ENCODE assay signal across 12 cellular contexts in genomic region chr12:51906452-51907082, GRCh38. TPM values are rescaled to one million over a fixed set of nuclear protein-coding genes. Genes with fewer than 3 reads are reported as not detected.
DNase-seq lines count a peak whose midpoint lies in the region; ATAC-seq, FAIRE-seq and TF ChIP-seq lines count a peak whose summit lies in the region.
"Had no signal": no experiment of that assay in that cellular context is flagged by ENCODE, and none has a peak within 500 bp of the region (broad histone marks: within the 10 kb centered on the region; RNA-seq: fewer than 3 reads in every experiment).

No MANE protein-coding gene starts in this region.

- TF ChIP-seq CTCF in HFF-Myc (IDR thresholded peaks at IDR 0.05; ENCODE audit: low read depth, low read length, missing control alignments) (no peak), H1 (IDR thresholded peaks at IDR 0.05; ENCODE audit: control extremely low read depth in 1 of 3, insufficient read depth in 1 of 3, low read depth in 1 of 3, low read length in 3 of 3) (no peak), left lung (IDR thresholded peaks at IDR 0.05) (no peak)

- H3K4me3 ChIP-seq in HFF-Myc (replicated peaks; ENCODE audit: low read depth, low read length) (peak overlapping the region; percentile 39; the same call in 1 of the 2 replicates), H1 (ENCODE audit: extremely low read depth in 1 of 4, insufficient read depth in 2 of 4, low read depth in 3 of 4, low read length in 4 of 4) (peak overlapping the region in 2 of 4 experiments; percentile 42 to 61; a peak in 5 of 8 replicates), left lung (peak overlapping the region; percentile 51 to 52), SJCRH30 (no peak overlapping the region)

- no peak for FAIRE-seq in H1 (lab: Jason Lieb, UNC)

- no peaks in the 10 kb centered on the region for H3K79me1 ChIP-seq in H1 (ENCODE audit: low read depth, low read length)

- no peak overlapping the region for H3K9ac ChIP-seq in H1 (replicated peaks in 1 of 4; ENCODE audit: extremely low read depth in 1 of 4, low read depth in 3 of 4, low read length in 3 of 4)

- TF ChIP-seq POLR2A in H1 (IDR thresholded peaks at IDR 0.05; ENCODE audit: control extremely low read depth in 1 of 2, low read depth in 2 of 2, low read length in 2 of 2) = no peak

- DNase-seq in HFF-Myc (ENCODE audit: extremely low read depth, low read depth) = no peak
- DNase-seq in H1 (ENCODE audit: low read depth in 1 of 2, low spot score in 2 of 2) = no peak
- DNase-seq in left lung = peak; percentile 32 to 56
- no peak for DNase-seq in stimulated activated naive B cell treated with anti-CD40 and anti-IgM and Interleukin-4, amounts not matched to agents 10 μg/mL and 1 μg/mL and 100 μg/mL, for 72 hours
- DNase-seq in SJCRH30 = no peak
- DNase-seq in iPS-NIHi7 (ENCODE audit: extremely low spot score) = no peak
- DNase-seq: activated T-cell treated with anti-CD3 and anti-CD28 coated beads, Interleukin-2, amount 50 U/mL, for 48 hours; Calu3 had no signal

- H3K27ac Mint-ChIP-seq in stimulated activated naive B cell treated with anti-CD40 and anti-IgM and Interleukin-4, amounts not matched to agents 10 μg/mL and 1 μg/mL and 100 μg/mL, for 72 hours = peak overlapping the region; percentile 27

- TF ChIP-seq EP300 in H1 (IDR thresholded peaks at IDR 0.05; ENCODE audit: borderline replicate concordance in 1 of 2, low read depth in 2 of 2, low read length in 2 of 2) = no peak

- H2BK5ac ChIP-seq in H1 (ENCODE audit: low read depth, low read length) = no peak overlapping the region

- H2BK20ac ChIP-seq in H1 (ENCODE audit: low read length) = no peak overlapping the region

- no peak overlapping the region for H2BK120ac ChIP-seq in H1 (replicated peaks; ENCODE audit: low read depth, low read length)

- peaks cover 6% of the 10 kb centered on the region for H3K23me2 ChIP-seq in H1 (ENCODE audit: low read depth, low read length)

- H2BK15ac ChIP-seq in H1 (ENCODE audit: low read length) = no peak overlapping the region

- H4K20me1 ChIP-seq in H1 (replicated peaks in 1 of 2; ENCODE audit: control insufficient read depth in 1 of 2, insufficient read depth in 2 of 2, low read length in 2 of 2) = no peaks in the 10 kb centered on the region

- POLR2A ChIA-PET in H1 (lab: Charles Lee; ENCODE audit: partially characterized antibody) = interaction anchor here (1.3 kb wide), 1 partner anchor 12 kb away, joined by 5 read pairs; no protein-coding TSS in a partner anchor

- ATAC-seq in left lung = peak; percentile 13
- ATAC-seq in stimulated activated naive B cell treated with anti-CD40 and anti-IgM and Interleukin-4, amounts not matched to agents 10 μg/mL and 1 μg/mL and 100 μg/mL, for 72 hours (replicated peaks) = no peak
- ATAC-seq in HG02938 (IDR thresholded peaks at IDR 0.05; ENCODE audit: unreplicated experiment) = no peak
- no peak for ATAC-seq in GM19324 (IDR thresholded peaks at IDR 0.05; ENCODE audit: low FRiP score, unreplicated experiment)

- H3K79me2 ChIP-seq in H1 (ENCODE audit: control insufficient read depth in 1 of 2, insufficient read depth in 2 of 2, low read length in 2 of 2) = no peaks in the 10 kb centered on the region

- intact Hi-C loops in left lung (cut with DNase I) = no loop called here

- H3K4me1 ChIP-seq in H1 (replicated peaks in 1 of 4; ENCODE audit: control insufficient read depth in 3 of 4, insufficient read depth in 4 of 4, low read length in 3 of 4) (no peaks in the 10 kb centered on the region), left lung (peaks cover 22 to 57% of the 10 kb centered on the region in 2 donors), SJCRH30 (peaks cover 33% of the 10 kb centered on the region)

- H2AK5ac ChIP-seq in H1 (ENCODE audit: low read depth, low read length) = no peak overlapping the region

- H3K9me3 ChIP-seq in H1 (ENCODE audit: insufficient read depth in 2 of 2, low read depth in 1 of 2, low read length in 1 of 2) = no peaks in the 10 kb centered on the region
- H3K9me3 ChIP-seq in left lung = no peaks in the 10 kb centered on the region
- H3K9me3 ChIP-seq in SJCRH30 (replicated peaks) = no peaks in the 10 kb centered on the region

- H3K27me3 ChIP-seq in H1 (replicated peaks in 1 of 4; ENCODE audit: control insufficient read depth in 3 of 4, extremely low read depth in 1 of 4, insufficient read depth in 3 of 4, low read length in 3 of 4) = peaks cover 4 to 27% (median 20%) of the 10 kb centered on the region in 4 experiments
- peaks cover 12 to 35% of the 10 kb centered on the region in 2 donors for H3K27me3 ChIP-seq in left lung
- H3K27me3 ChIP-seq in SJCRH30 = no peaks in the 10 kb centered on the region

- TF ChIP-seq RAD21 in H1 (IDR thresholded peaks at IDR 0.05 in 1 of 2, conservative IDR thresholded peaks at IDR 0.05 in 1 of 2; ENCODE audit: low read depth in 2 of 2, low read length in 2 of 2) = no peak

- no peaks in the 10 kb centered on the region for H3K9me3 Mint-ChIP-seq in stimulated activated naive B cell treated with anti-CD40 and anti-IgM and Interleukin-4, amounts not matched to agents 10 μg/mL and 1 μg/mL and 100 μg/mL, for 72 hours
- H3K9me3 Mint-ChIP-seq: nephron had no signal

- H3K27ac ChIP-seq in H1 (ENCODE audit: low read depth, low read length) (no peak overlapping the region), left lung (peak overlapping the region; percentile 87), SJCRH30 (no peak overlapping the region)

- CTCF ChIA-PET in H1 (lab: Charles Lee; ENCODE audit: partially characterized antibody) = interaction anchor here (0.9 to 12.7 kb wide), 6 partner anchors 11 to 63 kb away, joined by 3 to 234 read pairs (median 5); no protein-coding TSS in a partner anchor

- no peak overlapping the region for H2BK12ac ChIP-seq in H1 (ENCODE audit: low read depth, low read length)

- H3K18ac ChIP-seq in H1 (ENCODE audit: extremely low read depth, low read length) = no peak overlapping the region

- H2AFZ ChIP-seq in H1 (ENCODE audit: low read length) = no peak overlapping the region

- H3K14ac ChIP-seq in H1 (ENCODE audit: insufficient read length) = no peak overlapping the region

- H3K56ac ChIP-seq in H1 (replicated peaks; ENCODE audit: insufficient read length, low read depth, low read length) = no peak overlapping the region

- H4K8ac ChIP-seq in H1 (ENCODE audit: extremely low read depth, insufficient read depth, low read length) = no peak overlapping the region; the same call in 1 of the 2 replicates

- WGBS in H1 (ENCODE audit: extremely low coverage in 1 of 2, insufficient coverage in 1 of 2, insufficient read length in 1 of 2, insufficient replicate concordance in 2 of 2, low coverage in 1 of 2, low lambda C conversion rate in 2 of 2, missing lambda C conversion rate in 1 of 2), 2 experiments = 61% methylated on average over 18 of the region's 23 CpGs; no CpG with 5 or more reads in 1 of the 2 experiments

- H3K4me1 Mint-ChIP-seq in stimulated activated naive B cell treated with anti-CD40 and anti-IgM and Interleukin-4, amounts not matched to agents 10 μg/mL and 1 μg/mL and 100 μg/mL, for 72 hours = peaks cover 11 to 17% of the 10 kb centered on the region in 2 donors

- H3K36me3 Mint-ChIP-seq in stimulated activated naive B cell treated with anti-CD40 and anti-IgM and Interleukin-4, amounts not matched to agents 10 μg/mL and 1 μg/mL and 100 μg/mL, for 72 hours = no peaks in the 10 kb centered on the region

- peak overlapping the region in 1 of 2 donors; percentile 39 for H3K4me3 Mint-ChIP-seq in stimulated activated naive B cell treated with anti-CD40 and anti-IgM and Interleukin-4, amounts not matched to agents 10 μg/mL and 1 μg/mL and 100 μg/mL, for 72 hours

- peak overlapping the region; percentile 48 to 58 for H3K4me2 ChIP-seq in H1 (ENCODE audit: insufficient read depth in 1 of 2, low read depth in 2 of 2, low read length in 2 of 2)

- peaks cover 49 to 60% of the 10 kb centered on the region in 2 donors for H3K27me3 Mint-ChIP-seq in stimulated activated naive B cell treated with anti-CD40 and anti-IgM and Interleukin-4, amounts not matched to agents 10 μg/mL and 1 μg/mL and 100 μg/mL, for 72 hours

- no peak overlapping the region for H4K5ac ChIP-seq in H1 (ENCODE audit: insufficient read length, low read depth, low read length)

- H3K4ac ChIP-seq in H1 (replicated peaks; ENCODE audit: insufficient read length, low read depth, low read length) = no peak overlapping the region

- peak overlapping the region; percentile 46 for H4K91ac ChIP-seq in H1 (replicated peaks; ENCODE audit: insufficient read length, low read length)

- H3K23ac ChIP-seq in H1 (ENCODE audit: insufficient read length) = no peak overlapping the region

- peaks cover 0 to 3% (median 0%) of the 10 kb centered on the region in 4 experiments; a peak in 1 of 8 replicates for H3K36me3 ChIP-seq in H1 (ENCODE audit: control insufficient read depth in 2 of 4, insufficient read depth in 4 of 4, low read length in 3 of 4)
- H3K36me3 ChIP-seq in left lung = no peaks in the 10 kb centered on the region
- H3K36me3 ChIP-seq in SJCRH30 = no peaks in the 10 kb centered on the region

RNA-seq across cellular contexts. Expression of gene ACVRL1, which starts 0.7 kb away (rescaled TPM):
- total RNA-seq in H1 (2021; fragmentation: NEBNext Ultra II Directional; extraction: Animal tissue kit (Norgen Biotek cat#: 25700)) = 0.09 TPM in 1 of 2 replicates, not detected in the other
- polyA plus RNA-seq in H1 (2011; rRNA removed) = 0.35 and 0.50 TPM in 2 replicates
- 0.54 TPM for polyA plus RNA-seq in H1 (2011; cell fraction: cytosol; rRNA removed)
- 1.2 TPM for polyA plus RNA-seq in H1 (2011; cell fraction: nucleus; rRNA removed)
- 0.59 to 0.90 TPM (median 0.84 TPM) in 4 replicates for polyA plus RNA-seq in H1 (2012, experiment 1 of 2)
- 0.10 TPM for polyA plus RNA-seq in H1 (2012, experiment 2 of 2)
- polyA plus RNA-seq in H1 (2013, experiment 1 of 2) = 0.39 TPM
- 0.24 TPM for polyA plus RNA-seq in H1 (2013, experiment 2 of 2)
- 0.39 and 0.82 TPM in 2 replicates for polyA minus RNA-seq in H1 (2011; rRNA and poly(A)+ RNA removed)
- polyA minus RNA-seq in H1 (2011; cell fraction: cytosol; rRNA and poly(A)+ RNA removed) = not detected
- polyA minus RNA-seq in H1 (2011; cell fraction: nucleus; rRNA and poly(A)+ RNA removed) = 1.4 TPM
- 100 to 1,000 TPM; 115 to 173 TPM for total RNA-seq in left lung
- 0.33 and 0.36 TPM in 2 replicates for total RNA-seq in SJCRH30 (2014; rRNA removed; shearing (Covaris generic))
- total RNA-seq: Calu3, MCF 10A had no signal

RNA-seq across cellular contexts. Expression of gene ANKRD33, which starts 18.7 kb away (rescaled TPM):
- 0.19 and 0.41 TPM in 2 replicates for total RNA-seq in H1 (2021; fragmentation: NEBNext Ultra II Directional; extraction: Animal tissue kit (Norgen Biotek cat#: 25700))
- 0.53 and 1.5 TPM in 2 replicates for polyA plus RNA-seq in H1 (2011; rRNA removed)
- 1.1 TPM for polyA plus RNA-seq in H1 (2011; cell fraction: cytosol; rRNA removed)
- 8.7 TPM for polyA plus RNA-seq in H1 (2011; cell fraction: nucleus; rRNA removed)
- polyA plus RNA-seq in H1 (2012, experiment 1 of 2) = 0.53 to 1.1 TPM (median 0.62 TPM) in 4 replicates
- polyA plus RNA-seq in H1 (2012, experiment 2 of 2) = 0.39 TPM
- 0.34 TPM for polyA plus RNA-seq in H1 (2013, experiment 1 of 2)
- 0.57 TPM for polyA plus RNA-seq in H1 (2013, experiment 2 of 2)
- 0.34 and 0.73 TPM in 2 replicates for polyA minus RNA-seq in H1 (2011; rRNA and poly(A)+ RNA removed)
- polyA minus RNA-seq in H1 (2011; cell fraction: cytosol; rRNA and poly(A)+ RNA removed) = not detected
- polyA minus RNA-seq in H1 (2011; cell fraction: nucleus; rRNA and poly(A)+ RNA removed) = 3.4 TPM
- not detected for total RNA-seq in left lung
- total RNA-seq in SJCRH30 (2014; rRNA removed; shearing (Covaris generic)) = not detected in 2 replicates
- total RNA-seq: Calu3, MCF 10A had no signal

RNA-seq across cellular contexts. Expression of gene ACVR1B, which starts 44.9 kb away (rescaled TPM):
- 13.5 and 16.0 TPM in 2 replicates for total RNA-seq in H1 (2021; fragmentation: NEBNext Ultra II Directional; extraction: Animal tissue kit (Norgen Biotek cat#: 25700))
- polyA plus RNA-seq in H1 (2011; rRNA removed) = 19.2 and 24.7 TPM in 2 replicates
- 19.1 TPM for polyA plus RNA-seq in H1 (2011; cell fraction: cytosol; rRNA removed)
- 18.9 TPM for polyA plus RNA-seq in H1 (2011; cell fraction: nucleus; rRNA removed)
- polyA plus RNA-seq in H1 (2012, experiment 1 of 2) = 12.9 to 19.5 TPM (median 17.3 TPM) in 4 replicates
- 9.5 TPM for polyA plus RNA-seq in H1 (2012, experiment 2 of 2)
- polyA plus RNA-seq in H1 (2013, experiment 1 of 2) = 10.3 TPM
- 11.9 TPM for polyA plus RNA-seq in H1 (2013, experiment 2 of 2)
- polyA minus RNA-seq in H1 (2011; rRNA and poly(A)+ RNA removed) = 20.8 and 23.4 TPM in 2 replicates
- 12.9 TPM for polyA minus RNA-seq in H1 (2011; cell fraction: cytosol; rRNA and poly(A)+ RNA removed)
- polyA minus RNA-seq in H1 (2011; cell fraction: nucleus; rRNA and poly(A)+ RNA removed) = 14.2 TPM
- 10 to 100 TPM; 24.9 to 26.6 TPM for total RNA-seq in left lung
- 19.8 and 22.4 TPM in 2 replicates for total RNA-seq in SJCRH30 (2014; rRNA removed; shearing (Covaris generic))

RNA-seq across cellular contexts. Expression of gene FIGNL2, which starts 58.0 kb away (rescaled TPM):
- total RNA-seq in H1 (2021; fragmentation: NEBNext Ultra II Directional; extraction: Animal tissue kit (Norgen Biotek cat#: 25700)) = 6.5 and 7.5 TPM in 2 replicates
- polyA plus RNA-seq in H1 (2011; rRNA removed) = 7.1 and 10.9 TPM in 2 replicates
- 6.7 TPM for polyA plus RNA-seq in H1 (2011; cell fraction: cytosol; rRNA removed)
- polyA plus RNA-seq in H1 (2011; cell fraction: nucleus; rRNA removed) = 12.7 TPM
- polyA plus RNA-seq in H1 (2012, experiment 1 of 2) = 4.7 to 5.7 TPM (median 5.2 TPM) in 4 replicates
- 4.7 TPM for polyA plus RNA-seq in H1 (2012, experiment 2 of 2)
- polyA plus RNA-seq in H1 (2013, experiment 1 of 2) = 2.7 TPM
- polyA plus RNA-seq in H1 (2013, experiment 2 of 2) = 2.2 TPM
- polyA minus RNA-seq in H1 (2011; rRNA and poly(A)+ RNA removed) = 3.0 and 6.3 TPM in 2 replicates
- polyA minus RNA-seq in H1 (2011; cell fraction: cytosol; rRNA and poly(A)+ RNA removed) = 7.0 TPM
- 11.2 TPM for polyA minus RNA-seq in H1 (2011; cell fraction: nucleus; rRNA and poly(A)+ RNA removed)
- total RNA-seq in left lung = 1 to 10 TPM in 1 of 2 donors, under 1 TPM in 1; 0.58 to 1.0 TPM
- total RNA-seq in SJCRH30 (2014; rRNA removed; shearing (Covaris generic)) = 0.02 TPM in 1 of 2 replicates, not detected in the other
- total RNA-seq: Calu3, MCF 10A had no signal

Comparison
In these comparisons a context has a peak if more than half of its experiments do, and no peak if none do; other contexts are left out.
1. DNase-seq: peak in left lung (2 of 2); none in HFF-Myc (single experiment), H1 (0 of 2), stimulated activated naive B cell treated with anti-CD40 and anti-IgM and Interleukin-4, amounts not matched to agents 10 μg/mL and 1 μg/mL and 100 μg/mL, for 72 hours (single experiment), SJCRH30 (0 of 2) and iPS-NIHi7 (single experiment).
2. H3K27ac ChIP-seq: peak in left lung (2 of 2); none in H1 (single experiment) and SJCRH30 (single experiment).
3. RNA of gene ACVRL1, which starts 0.7 kb away (total RNA-seq): 115 to 173 TPM in left lung; 0.33 to 0.36 TPM in SJCRH30 and 0.09 TPM in H1; every median in the first group is over 10 times any median in the second.